Comparison of ENCODE assay signal across 1 cellular context in genomic region chr12:98955284-98955683, GRCh38.
TF ChIP-seq lines count a peak whose summit lies in the region.

No MANE protein-coding gene starts in this region.

TF ChIP-seq in A549, 52 proteins besides CTCF, POLR2A, EP300 and RAD21 (continued from another document):
- TF ChIP-seq HES2 (IDR thresholded peaks at IDR 0.05) (no peak), RARB (CRISPR knock-in tag; IDR thresholded peaks at IDR 0.05) (no peak), ATOH8 (CRISPR knock-in tag; IDR thresholded peaks at IDR 0.05; ENCODE audit: low read depth) (no peak)
TF ChIP-seq in A549: peak in this region for 0.
